8 cellular contexts compared by ENCODE assay signal in genomic region chr9:123338710-123339665, GRCh38. TPM values are rescaled to one million over a fixed set of nuclear protein-coding genes. Genes with fewer than 3 reads are reported as not detected.
DNase-seq lines count a peak whose midpoint lies in the region; ATAC-seq and TF ChIP-seq lines count a peak whose summit lies in the region.

No MANE protein-coding gene starts in this region.

- no peak for TF ChIP-seq POLR2A in uterus (IDR thresholded peaks at IDR 0.05)

- H3K4me3 ChIP-seq in choroid plexus epithelial cell (ENCODE audit: low read depth, low read length) (no peak overlapping the region), skin epidermis (peak overlapping the region in 5 of 7 experiments; percentile 0 to 29 (median 3)), uterus (no peak overlapping the region)

- peak; percentile 62 for ATAC-seq in GM19025 (IDR thresholded peaks at IDR 0.05; ENCODE audit: low read depth, unreplicated experiment)
- peak; percentile 51 for ATAC-seq in HG03103 (IDR thresholded peaks at IDR 0.05; ENCODE audit: low read depth, unreplicated experiment)
- peak; percentile 24 for ATAC-seq in WTC11

- no peaks in the 10 kb centered on the region for H3K4me1 ChIP-seq in uterus

- intact Hi-C loops in uterus (cut with DNase I; ENCODE audit: low total_unique reads) = no loop called here

- H3K27ac Mint-ChIP-seq in WTC11 (no peak overlapping the region), osteocyte (ENCODE audit: unreplicated experiment) (no peak overlapping the region)

- H3K4me1 Mint-ChIP-seq in WTC11 (peaks cover 30% of the 10 kb centered on the region), osteocyte (ENCODE audit: unreplicated experiment) (peaks cover 24% of the 10 kb centered on the region)

- H3K9me3 Mint-ChIP-seq in WTC11 (no peaks in the 10 kb centered on the region), osteocyte (ENCODE audit: unreplicated experiment) (no peaks in the 10 kb centered on the region)

- no peaks in the 10 kb centered on the region for H3K27me3 ChIP-seq in uterus

- H3K27ac ChIP-seq in skin epidermis (peak overlapping the region in 10 of 21 experiments; percentile 6 to 79 (median 40)), uterus (no peak overlapping the region)

- H3K36me3 Mint-ChIP-seq in WTC11 (no peaks in the 10 kb centered on the region), osteocyte (ENCODE audit: unreplicated experiment) (no peaks in the 10 kb centered on the region)

- no peaks in the 10 kb centered on the region for H3K9me3 ChIP-seq in uterus

- no peak for TF ChIP-seq CTCF in WTC11 (IDR thresholded peaks at IDR 0.05)
- no peak for TF ChIP-seq CTCF in choroid plexus epithelial cell (conservative IDR thresholded peaks at IDR 0.05; ENCODE audit: low read depth, low read length)
- no peak for TF ChIP-seq CTCF in uterus (IDR thresholded peaks at IDR 0.05)
- no peak for TF ChIP-seq CTCF in osteocyte (IDR thresholded peaks at IDR 0.05)

- H3K4me3 Mint-ChIP-seq in WTC11 = no peak overlapping the region
- H3K4me3 Mint-ChIP-seq in osteocyte (ENCODE audit: unreplicated experiment) = no peak overlapping the region

- DNase-seq in WTC11 (ENCODE audit: low spot score) (no peak), choroid plexus epithelial cell (ENCODE audit: low read depth) (peak; percentile 44), DMS114 treated with DMSO at 0.1 percent for 48 hours (lab: John Stamatoyannopoulos, UW; ENCODE audit: unreplicated experiment) (no peak), uterus (no peak), osteocyte (ENCODE audit: extremely low spot score, unreplicated experiment) (no peak)

- no peaks in the 10 kb centered on the region for H3K27me3 Mint-ChIP-seq in WTC11 (ENCODE audit: low read depth)
- H3K27me3 Mint-ChIP-seq in osteocyte (ENCODE audit: unreplicated experiment) = no peaks in the 10 kb centered on the region

- no peaks in the 10 kb centered on the region for H3K36me3 ChIP-seq in uterus

- POLR2A ChIA-PET in WTC11 (lab: Charles Lee) = interaction anchor here (0.7 kb wide), 1 partner anchor 70 kb away, joined by 3 read pairs; the partner anchor contains the start of gene STRBP

- CTCF ChIA-PET in WTC11 (lab: Charles Lee) = interaction anchor here (0.6 to 1.4 kb wide), 4 partner anchors 11 to 236 kb away, joined by 3 to 6 read pairs (median 4); no protein-coding TSS in a partner anchor

TF ChIP-seq in WTC11, 78 proteins besides CTCF, POLR2A, EP300 and RAD21:
- TF ChIP-seq GTF2I (CRISPR knock-in tag; conservative IDR thresholded peaks at IDR 0.05) (0 out of 2 replicates have a peak, but pooled peaks have one; percentile 27), JAZF1 (CRISPR knock-in tag; IDR thresholded peaks at IDR 0.05) (no peak)
TF ChIP-seq in WTC11: peak in this region for 1.

RNA-seq across cellular contexts. Expression of gene CRB2, which starts 17.0 kb away (rescaled TPM):
- total RNA-seq in WTC11 (2021) = 1.8 to 3.5 TPM (median 2.4 TPM) in 3 replicates
- 10 to 100 TPM in 1 of 4 donors, 1 to 10 TPM in 3; 2.2 to 19.4 (median 3.1) TPM for total RNA-seq in uterus
- total RNA-seq in osteocyte = not detected in 2 replicates

Comparison
In these comparisons a context has a peak if more than half of its experiments do, and no peak if none do; other contexts are left out.
1. H3K4me3 ChIP-seq: peak in skin epidermis (5 of 7); none in choroid plexus epithelial cell (single experiment) and uterus (0 of 2).
2. Peak in every context shown above with its lines, with median percentiles within 50 percentile points of each other: ATAC-seq.